9 cellular contexts compared by ENCODE assay signal in genomic region chr6:47097092-47097945, GRCh38. TPM values are rescaled to one million over a fixed set of nuclear protein-coding genes. Genes with fewer than 3 reads are reported as not detected.
A peak's percentile ranks its signal among the peaks of the same experiment; 100 is the strongest.
DNase-seq lines count a peak whose midpoint lies in the region; ATAC-seq, FAIRE-seq and TF ChIP-seq lines count a peak whose summit lies in the region.
"Had no signal": no experiment of that assay in that cellular context is flagged by ENCODE, and none has a peak within 500 bp of the region (broad histone marks: within the 10 kb centered on the region; RNA-seq: fewer than 3 reads in every experiment).

No MANE protein-coding gene starts in this region.

- TF ChIP-seq CTCF in A549 (IDR thresholded peaks at IDR 0.05) (peak; percentile 77), GM12865 (IDR thresholded peaks at IDR 0.05; ENCODE audit: insufficient read depth, low read depth, low read length, missing control alignments) (peak; percentile 64), PC-3 (conservative IDR thresholded peaks at IDR 0.05; ENCODE audit: low read depth, low read length) (peak; percentile 90), brain microvascular endothelial cell (IDR thresholded peaks at IDR 0.05; ENCODE audit: low read depth, low read length, missing control alignments) (peak; percentile 84)

- no TSS peak for BruUV-seq in PC-3 (replicated peaks; lab: Mats Ljungman, UMichigan)

- peak overlapping the region; percentile 58 to 64 for H3K27ac ChIP-seq in A549
- H3K27ac ChIP-seq in PC-3 (ENCODE audit: low read length): peak overlapping the region; percentile 53
- H3K27ac ChIP-seq in brain microvascular endothelial cell: no peak overlapping the region

- TF ChIP-seq RAD21 in A549 (conservative IDR thresholded peaks at IDR 0.05 in 1 of 2, IDR thresholded peaks at IDR 0.05 in 1 of 2): peak; percentile 95

- ATAC-seq in A549 (peak; percentile 94 to 98), PC-3 (peak; percentile 80)

- TF ChIP-seq POLR2A in A549 (IDR thresholded peaks at IDR 0.05; ENCODE audit: low read length): no peak

- H3K9me3 ChIP-seq in A549: no peaks in the 10 kb centered on the region
- H3K9me3 ChIP-seq in PC-3 (ENCODE audit: low read length): no peaks in the 10 kb centered on the region

- H3K4me2 ChIP-seq in A549 (peak overlapping the region; percentile 30; the same call in 1 of the 3 replicates), PC-3 (ENCODE audit: low read length) (no peak overlapping the region)

- DNase-seq in A549 (ENCODE audit: low read depth in 1 of 2, low spot score in 1 of 2) (peak; percentile 55 to 78), GM12865 (ENCODE audit: low read depth) (peak; percentile 76), HEK293T (ENCODE audit: extremely low spot score) (peak; percentile 74), LHCN-M2 (ENCODE audit: low read depth) (peak; percentile 80), PC-3 (peak; percentile 88), brain microvascular endothelial cell (peak; percentile 83), iris pigment epithelial cell (ENCODE audit: low read depth) (peak; percentile 86)
- DNase-seq in stimulated activated CD4-positive, alpha-beta T cell treated with anti-CD3 and anti-CD28 coated beads, Interleukin-4, amount 100 ng/mL, for 24 hours: peak; percentile 9

- H3K4me1 ChIP-seq in A549 (peaks cover 20% of the 10 kb centered on the region), PC-3 (ENCODE audit: insufficient read depth, low read length) (peaks cover 50% of the 10 kb centered on the region)

- H3K9me2 ChIP-seq in PC-3 (replicated peaks; ENCODE audit: low read length): no peaks in the 10 kb centered on the region

- peak overlapping the region; percentile 21 for H3K9ac ChIP-seq in PC-3 (ENCODE audit: low read length)

- H2AFZ ChIP-seq in PC-3 (ENCODE audit: low read length): peak overlapping the region; percentile 10; the same call in 1 of the 2 replicates

- 48% methylated on average over 8 of the region's 8 CpGs for WGBS in A549 (ENCODE audit: missing lambda C conversion rate)

- CTCF ChIA-PET in A549 (lab: Yijun Ruan, JAX) (interaction anchor here (0.6 to 7.1 kb wide), 42 partner anchors 9 to 1010 kb away, joined by 3 to 138 read pairs (median 4); partner anchors contain the start of genes CD2AP and TNFRSF21), HEK293T (lab: Yijun Ruan, JAX) (interaction anchor here (0.5 to 2.3 kb wide), 12 partner anchors 9 to 219 kb away, joined by 3 to 10 read pairs (median 4); partner anchors contain the start of gene TNFRSF21), PC-3 (lab: Charles Lee) (interaction anchor here (0.8 to 1.4 kb wide), 4 partner anchors 14 to 212 kb away, joined by 3 to 5 read pairs (median 4); partner anchors contain the start of gene TNFRSF21)

- no peak for TF ChIP-seq EP300 in A549 (IDR thresholded peaks at IDR 0.05)

- no peaks in the 10 kb centered on the region for H3F3A ChIP-seq in PC-3 (ENCODE audit: low read length, unreplicated experiment)

- in situ Hi-C loops in brain microvascular endothelial cell (cut with HindIII; ENCODE audit: low pct_ligation_motif_present, low sequenced_read_pairs): loop anchor here (10.0 kb wide), 1 partner anchor 207 kb away; the partner anchor contains the start of gene TNFRSF21

- H3K79me2 ChIP-seq in PC-3 (ENCODE audit: low read length): no peaks in the 10 kb centered on the region

- no peaks in the 10 kb centered on the region for H4K20me1 ChIP-seq in PC-3 (ENCODE audit: low read length)

- POLR2A ChIA-PET in A549 (lab: Yijun Ruan, JAX) (no interaction called here), HEK293T (lab: Yijun Ruan, JAX) (interaction anchor here (1.1 to 2.4 kb wide), 2 partner anchors 145 to 211 kb away, joined by 4 to 11 read pairs; no protein-coding TSS in a partner anchor), PC-3 (lab: Charles Lee; ENCODE audit: unreplicated experiment) (no interaction called here)

- intact Hi-C loops in PC-3 (cut with micrococcal nuclease): loop anchor here (1.0 to 5.0 kb wide), 6 partner anchors 38 to 309 kb away; no protein-coding TSS in a partner anchor

- H3K27me3 ChIP-seq in PC-3 (ENCODE audit: low read length) (no peaks in the 10 kb centered on the region), brain microvascular endothelial cell (replicated peaks) (no peaks in the 10 kb centered on the region)

- H3K4me3 ChIP-seq in A549: no peak overlapping the region
- no peak overlapping the region for H3K4me3 ChIP-seq in GM12865 (ENCODE audit: low read depth, low read length)
- H3K4me3 ChIP-seq in PC-3 (ENCODE audit: low read length): no peak overlapping the region
- no peak overlapping the region for H3K4me3 ChIP-seq in brain microvascular endothelial cell (ENCODE audit: low read depth, low read length)
- H3K4me3 ChIP-seq: skin epidermis had no signal

- no peak for FAIRE-seq in A549 (lab: Jason Lieb, UNC)

- H3K36me3 ChIP-seq in PC-3 (ENCODE audit: low read depth, low read length) (no peaks in the 10 kb centered on the region), brain microvascular endothelial cell (replicated peaks) (no peaks in the 10 kb centered on the region)

TF ChIP-seq in A549, 52 proteins besides CTCF, POLR2A, EP300 and RAD21 (continues in another document):
- TF ChIP-seq MYC (IDR thresholded peaks at IDR 0.05; ENCODE audit: borderline replicate concordance, low read length): 0 out of 2 replicates have a peak, but pooled peaks have one; percentile 42
- TF ChIP-seq ZC3H11A (IDR thresholded peaks at IDR 0.05): no peak
- 0 out of 4 replicates have a peak, but pooled peaks of 1 of the 2 experiments have one; percentile 16 for TF ChIP-seq CEBPB (IDR thresholded peaks at IDR 0.05)
- no peak for TF ChIP-seq ZSCAN20 (CRISPR knock-in tag; IDR thresholded peaks at IDR 0.05)
- peak; percentile 97 for TF ChIP-seq SMC3 (IDR thresholded peaks at IDR 0.05)
- TF ChIP-seq POLR2AphosphoS2 (conservative IDR thresholded peaks at IDR 0.05; ENCODE audit: low read length): no peak
- TF ChIP-seq TP53 (CRISPR knock-in tag; IDR thresholded peaks at IDR 0.05): no peak
- TF ChIP-seq FOSL2 (IDR thresholded peaks at IDR 0.05): no peak
- TF ChIP-seq FOSL2 (CRISPR knock-in tag; IDR thresholded peaks at IDR 0.05): no peak
- 0 out of 2 replicates have a peak, but pooled peaks have one; percentile 12 for TF ChIP-seq PBX3 (IDR thresholded peaks at IDR 0.05)
- TF ChIP-seq NR3C1 (IDR thresholded peaks at IDR 0.05): no peak
- no peak for TF ChIP-seq HDAC2 (IDR thresholded peaks at IDR 0.05)

TF ChIP-seq in HEK293T, 16 proteins besides CTCF, POLR2A, EP300 and RAD21:
- TF ChIP-seq HDGF (IDR thresholded peaks at IDR 0.05; ENCODE audit: borderline replicate concordance) (no peak), FOXA1 (IDR thresholded peaks at IDR 0.05) (no peak), SP1 (IDR thresholded peaks at IDR 0.05) (no peak), SUZ12 (IDR thresholded peaks at IDR 0.05) (no peak), TARDBP (IDR thresholded peaks at IDR 0.05) (no peak), ZNF384 (IDR thresholded peaks at IDR 0.05) (no peak), PKNOX1 (IDR thresholded peaks at IDR 0.05) (no peak), LEF1 (IDR thresholded peaks at IDR 0.05; ENCODE audit: borderline replicate concordance) (no peak), ARNT (IDR thresholded peaks at IDR 0.05) (no peak), L3MBTL2 (conservative IDR thresholded peaks at IDR 0.05) (no peak), BHLHE40 (IDR thresholded peaks at IDR 0.05; ENCODE audit: borderline replicate concordance) (no peak), ELF4 (IDR thresholded peaks at IDR 0.05) (no peak), CTBP1 (IDR thresholded peaks at IDR 0.05; ENCODE audit: borderline replicate concordance) (no peak), FOXM1 (IDR thresholded peaks at IDR 0.05; ENCODE audit: borderline replicate concordance) (no peak), FOXK2 (IDR thresholded peaks at IDR 0.05) (no peak)

RNA-seq across cellular contexts. Expression of gene ADGRF1, which starts 55.2 kb away (rescaled TPM):
- polyA plus RNA-seq in A549 (2011; rRNA removed) (0.01 TPM in 1 of 2 replicates, not detected in the other), A549 (2017; fragmentation: RNase III; extraction: RNeasy Plus Mini Kit Qiagen cat#74134 plus additional on column Dnase treatment) (not detected in 3 replicates)
- not detected in 2 replicates for polyA plus RNA-seq in A549 (2012; cell fraction: cytosol; rRNA removed)
- not detected in 2 replicates for polyA plus RNA-seq in A549 (2012; cell fraction: nucleus; rRNA removed)
- not detected in 2 replicates for polyA minus RNA-seq in A549 (2011; rRNA and poly(A)+ RNA removed)
- total RNA-seq in LHCN-M2 (2014; rRNA removed) (not detected in 2 replicates), PC-3 (2014; rRNA removed) (82.6 and 104 TPM in 2 replicates)
- polyA plus RNA-seq in LHCN-M2 (2012): not detected

Comparison
In these comparisons a context has a peak if more than half of its experiments do, and no peak if none do; other contexts are left out.
1. DNase-seq: peak in every context shown above with its lines; median percentile 88 in PC-3; 86 in iris pigment epithelial cell; 83 in brain microvascular endothelial cell; 80 in LHCN-M2; 76 in GM12865; 74 in HEK293T; 66 in A549; 9 in stimulated activated CD4-positive, alpha-beta T cell treated with anti-CD3 and anti-CD28 coated beads, Interleukin-4, amount 100 ng/mL, for 24 hours.
2. RNA of gene ADGRF1, which starts 55.2 kb away (total RNA-seq): 82.6 to 104 TPM in PC-3; not detected in LHCN-M2; every median in the first group is over 10 times any median in the second.
3. Peak in every context shown above with its lines, with median percentiles within 50 percentile points of each other: CTCF ChIP-seq.